In the genomic region with DNA sequence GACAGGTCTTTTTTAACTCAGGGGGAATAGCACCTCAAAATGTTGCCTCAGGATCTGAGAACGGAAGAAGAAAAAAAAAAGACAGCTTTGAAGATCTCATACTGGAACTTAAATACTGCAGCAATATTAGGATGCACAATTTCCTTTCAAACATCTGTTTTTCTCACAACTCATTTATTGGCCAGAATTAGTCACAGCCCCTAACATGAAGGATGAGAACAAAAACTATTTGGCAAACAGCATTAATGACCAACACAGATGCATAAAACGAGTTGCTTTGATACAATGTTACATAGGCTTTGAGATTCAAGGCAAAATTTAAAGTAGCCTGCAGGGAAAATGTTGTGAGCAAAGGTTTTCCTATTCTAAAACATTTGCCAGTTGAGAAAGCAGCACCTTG, we compare ENCODE assay signal across 14 cellular contexts. TPM values are rescaled to one million over a fixed set of nuclear protein-coding genes. Genes with fewer than 3 reads are reported as not detected.
DNase-seq lines count a peak whose midpoint lies in the region; ATAC-seq, FAIRE-seq and TF ChIP-seq lines count a peak whose summit lies in the region.
"Had no signal": no experiment of that assay in that cellular context is flagged by ENCODE, and none has a peak within 500 bp of the region (broad histone marks: within the 10 kb centered on the region; RNA-seq: fewer than 3 reads in every experiment).

No MANE protein-coding gene starts in this region.

- H3K4me3 Mint-ChIP-seq in H9 = no peak overlapping the region; a peak in 1 of 5 replicates
- no peak overlapping the region for H3K4me3 Mint-ChIP-seq in activated T-helper 2 cell treated with anti-CD3 and anti-CD28 coated beads, Interferon-gamma antibody, Interleukin-2, Interleukin-4, amounts not matched to agents 10 μg/mL and 5 μg/mL and 100 μg/mL, durations not matched to agents 14 hours and 24 hours and 36 hours (ENCODE audit: low read depth)
- H3K4me3 Mint-ChIP-seq: B cell, immature natural killer cell had no signal

- H3K56ac ChIP-seq in H9 (ENCODE audit: insufficient read length, low read depth, low read length) = no peak overlapping the region

- H3K36me3 ChIP-seq in keratinocyte (ENCODE audit: control insufficient read depth in 2 of 2, extremely low read depth in 1 of 2, insufficient read depth in 2 of 2, low read length in 2 of 2) = no peaks in the 10 kb centered on the region
- H3K36me3 ChIP-seq: vagina had no signal

- H2BK5ac ChIP-seq in H9 (ENCODE audit: insufficient read length, low read length) = no peak overlapping the region

- ATAC-seq in GM19467 (IDR thresholded peaks at IDR 0.05; ENCODE audit: unreplicated experiment) = no peak

- H3K23ac ChIP-seq in H9 (ENCODE audit: insufficient read length, low read depth, low read length) = no peak overlapping the region

- H4K20me1 ChIP-seq in H9 (ENCODE audit: control insufficient read depth, insufficient read depth, insufficient read length) (no peaks in the 10 kb centered on the region), keratinocyte (ENCODE audit: control insufficient read depth, extremely low read depth, insufficient read depth, low read length) (no peaks in the 10 kb centered on the region)

- peak; percentile 29 for FAIRE-seq in keratinocyte (lab: Jason Lieb, UNC)

- dilution Hi-C loops in keratinocyte (cut with MboI; ENCODE audit: extremely low pct_ligation_motif_present, low sequenced_read_pairs) = no loop called here

- H3K27me3 ChIP-seq in AG04450 (ENCODE audit: control insufficient read depth, insufficient read depth, low read length) (no peaks in the 10 kb centered on the region), H9 (ENCODE audit: insufficient read depth, low read length) (no peaks in the 10 kb centered on the region), keratinocyte (ENCODE audit: control insufficient read depth, extremely low read depth, insufficient read depth, low read length) (no peaks in the 10 kb centered on the region)
- H3K27me3 ChIP-seq: vagina had no signal

- POLR2A ChIA-PET in AG04450 (lab: Yijun Ruan, JAX) = interaction anchor here (1.3 kb wide), 1 partner anchor 10 kb away, joined by 3 read pairs; no protein-coding TSS in a partner anchor

- DNase-seq in AG04450 (ENCODE audit: low read depth, low spot score) (peak; percentile 18), H9 (no peak), cerebellar cortex (ENCODE audit: low spot score) (peak; percentile 30), keratinocyte (ENCODE audit: low read depth, low spot score) (no peak), occipital lobe (lab: John Stamatoyannopoulos, UW) (no peak)
- no peak for DNase-seq in stimulated activated CD4-positive, alpha-beta T cell treated with anti-CD3 and anti-CD28 coated beads, Interleukin-4, amount 100 ng/mL, for 1 hour
- DNase-seq in activated T-helper 2 cell treated with anti-CD3 and anti-CD28 coated beads, Interferon-gamma antibody, Interleukin-2, Interleukin-4, amounts not matched to agents 10 μg/mL and 5 μg/mL and 100 μg/mL, durations not matched to agents 14 hours and 24 hours and 36 hours (ENCODE audit: low spot score) = no peak
- DNase-seq: GDM1; immature natural killer cell; stimulated activated CD4-positive, alpha-beta T cell treated with anti-CD3 and anti-CD28 coated beads, Interleukin-15, amount 100 ng/mL, for 24 hours; T-helper 9 cell had no signal

- H3K4me1 ChIP-seq in H9 (ENCODE audit: insufficient read depth, low read length) = peaks cover 2% of the 10 kb centered on the region
- peaks cover 43% of the 10 kb centered on the region for H3K4me1 ChIP-seq in keratinocyte (ENCODE audit: control insufficient read depth, extremely low read depth, insufficient read depth, low read length)

- H3K4me3 ChIP-seq in AG04450 (ENCODE audit: low read depth, low read length) = no peak overlapping the region
- no peak overlapping the region for H3K4me3 ChIP-seq in keratinocyte (ENCODE audit: control insufficient read depth in 2 of 3, extremely low read depth in 1 of 3, insufficient read depth in 2 of 3, low read depth in 1 of 3, low read length in 3 of 3)
- H3K4me3 ChIP-seq: vagina had no signal

- H2BK12ac ChIP-seq in H9 (ENCODE audit: insufficient read length, low read depth, low read length) = no peak overlapping the region

- H3K9me3 ChIP-seq in AG04450 (ENCODE audit: control insufficient read depth, insufficient read depth, low read length) (peaks cover 3% of the 10 kb centered on the region; the same call in 1 of the 2 replicates), H9 (ENCODE audit: control insufficient read depth, low read depth, low read length) (no peaks in the 10 kb centered on the region), keratinocyte (ENCODE audit: control insufficient read depth, low read depth, low read length) (no peaks in the 10 kb centered on the region)
- H3K9me3 ChIP-seq: vagina had no signal

- H3K27ac Mint-ChIP-seq in H9 = peak overlapping the region in 2 of 3 experiments; percentile 79 to 91; a peak in 4 of 7 replicates
- H3K27ac Mint-ChIP-seq in activated T-helper 2 cell treated with anti-CD3 and anti-CD28 coated beads, Interferon-gamma antibody, Interleukin-2, Interleukin-4, amounts not matched to agents 10 μg/mL and 5 μg/mL and 100 μg/mL, durations not matched to agents 14 hours and 24 hours and 36 hours = no peak overlapping the region
- H3K27ac Mint-ChIP-seq: B cell, immature natural killer cell had no signal

- WGBS in H9 (ENCODE audit: extremely low coverage, insufficient read length, low lambda C conversion rate) = no CpG with 5 or more reads among the region's 2 CpGs

- intact Hi-C loops in activated T-helper 2 cell treated with anti-CD3 and anti-CD28 coated beads, Interferon-gamma antibody, Interleukin-2, Interleukin-4, amounts not matched to agents 10 μg/mL and 5 μg/mL and 100 μg/mL, durations not matched to agents 14 hours and 24 hours and 36 hours (cut with micrococcal nuclease) = no loop called here

- no peaks in the 10 kb centered on the region for H3K27me3 Mint-ChIP-seq in H9 (ENCODE audit: low read depth)
- no peaks in the 10 kb centered on the region for H3K27me3 Mint-ChIP-seq in activated T-helper 2 cell treated with anti-CD3 and anti-CD28 coated beads, Interferon-gamma antibody, Interleukin-2, Interleukin-4, amounts not matched to agents 10 μg/mL and 5 μg/mL and 100 μg/mL, durations not matched to agents 14 hours and 24 hours and 36 hours (ENCODE audit: low read depth)
- H3K27me3 Mint-ChIP-seq: B cell had no signal

- peaks cover 36 to 41% of the 10 kb centered on the region in 2 experiments for H3K4me1 Mint-ChIP-seq in H9
- peaks cover 13% of the 10 kb centered on the region for H3K4me1 Mint-ChIP-seq in activated T-helper 2 cell treated with anti-CD3 and anti-CD28 coated beads, Interferon-gamma antibody, Interleukin-2, Interleukin-4, amounts not matched to agents 10 μg/mL and 5 μg/mL and 100 μg/mL, durations not matched to agents 14 hours and 24 hours and 36 hours (ENCODE audit: low read depth)

- peaks cover 4 to 8% (median 5%) of the 10 kb centered on the region in 3 experiments; a peak in 3 of 7 replicates for H3K36me3 Mint-ChIP-seq in H9 (ENCODE audit: insufficient read depth in 1 of 3, low read depth in 3 of 3)
- H3K36me3 Mint-ChIP-seq in activated T-helper 2 cell treated with anti-CD3 and anti-CD28 coated beads, Interferon-gamma antibody, Interleukin-2, Interleukin-4, amounts not matched to agents 10 μg/mL and 5 μg/mL and 100 μg/mL, durations not matched to agents 14 hours and 24 hours and 36 hours (ENCODE audit: low read depth) = peaks cover 4% of the 10 kb centered on the region

- H3T11ph ChIP-seq in H9 (ENCODE audit: low read length) = no peak overlapping the region

- H4K91ac ChIP-seq in H9 (ENCODE audit: insufficient read length, low read depth, low read length) = no peak overlapping the region

- no peaks in the 10 kb centered on the region for H3K9me3 Mint-ChIP-seq in H9
- no peaks in the 10 kb centered on the region for H3K9me3 Mint-ChIP-seq in activated T-helper 2 cell treated with anti-CD3 and anti-CD28 coated beads, Interferon-gamma antibody, Interleukin-2, Interleukin-4, amounts not matched to agents 10 μg/mL and 5 μg/mL and 100 μg/mL, durations not matched to agents 14 hours and 24 hours and 36 hours
- H3K9me3 Mint-ChIP-seq: immature natural killer cell had no signal

- peaks cover 12% of the 10 kb centered on the region; the same call in 1 of the 2 replicates for H3K79me2 ChIP-seq in H9 (ENCODE audit: insufficient read depth, low read length)
- H3K79me2 ChIP-seq in keratinocyte (ENCODE audit: control insufficient read depth, insufficient read depth, low read length) = peaks cover 85% of the 10 kb centered on the region

- CTCF ChIA-PET in AG04450 (lab: Charles Lee) = no interaction called here

- peaks cover 5% of the 10 kb centered on the region for H3K9me1 ChIP-seq in keratinocyte (ENCODE audit: control insufficient read depth, extremely low read depth, insufficient read depth, low read length)

- TF ChIP-seq CTCF in AG04450 (IDR thresholded peaks at IDR 0.05; ENCODE audit: low read depth, low read length) (no peak), H9 (conservative IDR thresholded peaks at IDR 0.05) (no peak), keratinocyte (optimal IDR thresholded peaks at IDR 0.05 in 1 of 3, IDR thresholded peaks at IDR 0.05 in 1 of 3, conservative IDR thresholded peaks at IDR 0.05 in 1 of 3; ENCODE audit: extremely low read depth in 1 of 3, insufficient read depth in 2 of 3, low read length in 3 of 3) (no peak)

- H3K27ac ChIP-seq in AG04450 (ENCODE audit: low read depth, low read length) (no peak overlapping the region), H9 (ENCODE audit: insufficient read length, low read depth, low read length) (no peak overlapping the region), keratinocyte (ENCODE audit: control insufficient read depth, insufficient read depth, low read length) (peak overlapping the region; percentile 79)
- H3K27ac ChIP-seq: vagina had no signal

- no peak overlapping the region for H3K4ac ChIP-seq in H9 (ENCODE audit: low read depth, low read length)

- no peak overlapping the region for H2BK20ac ChIP-seq in H9 (ENCODE audit: low read depth, low read length, poor library complexity, severe bottlenecking)

- no peaks in the 10 kb centered on the region for H3K23me2 ChIP-seq in H9 (ENCODE audit: insufficient read length, low read depth, low read length, poor library complexity, severe bottlenecking)

- H3K9ac ChIP-seq in H9 (ENCODE audit: extremely low read depth, insufficient read length, low read length) = no peak overlapping the region
- H3K9ac ChIP-seq in keratinocyte (ENCODE audit: control insufficient read depth, extremely low read depth, insufficient read depth, low read length) = no peak overlapping the region

- peaks cover 11% of the 10 kb centered on the region for H3K79me1 ChIP-seq in H9 (ENCODE audit: insufficient read depth, low read depth, low read length, poor library complexity, severe bottlenecking)

- H2AK5ac ChIP-seq in H9 (ENCODE audit: insufficient read length, low read length) = no peak overlapping the region

- H2AFZ ChIP-seq in H9 (ENCODE audit: low read length) (no peak overlapping the region), keratinocyte (ENCODE audit: control insufficient read depth, low read length) (no peak overlapping the region)

- no peak overlapping the region for H2BK120ac ChIP-seq in H9 (ENCODE audit: low read depth, low read length, poor library complexity, severe bottlenecking)

- no peak overlapping the region for H3K14ac ChIP-seq in H9 (ENCODE audit: insufficient read depth, low read length)

- no peak overlapping the region for H3K4me2 ChIP-seq in H9 (ENCODE audit: insufficient read depth, insufficient read length, low read length)
- H3K4me2 ChIP-seq in keratinocyte (ENCODE audit: control insufficient read depth, extremely low read depth, insufficient read depth, low read depth, low read length) = peak overlapping the region; percentile 79

- H3K18ac ChIP-seq in H9 (ENCODE audit: insufficient read length, low read depth, low read length) = no peak overlapping the region

- no peak overlapping the region for H4K5ac ChIP-seq in H9 (ENCODE audit: insufficient read length, low read depth, low read length)

- no peak overlapping the region for H4K8ac ChIP-seq in H9 (replicated peaks; ENCODE audit: insufficient read length, low read depth, low read length)

- H2BK15ac ChIP-seq in H9 (ENCODE audit: low read depth, low read length) = no peak overlapping the region

RNA-seq across cellular contexts. Expression of gene JMJD1C, which starts 36.5 kb away (rescaled TPM):
- polyA plus RNA-seq in AG04450 (2011; rRNA removed) = 36.8 and 45.0 TPM in 2 replicates
- polyA minus RNA-seq in AG04450 (2011; rRNA and poly(A)+ RNA removed) = 55.3 and 87.4 TPM in 2 replicates
- 195 and 200 TPM in 2 replicates for total RNA-seq in H9 (2021)
- 24.9 to 38.2 TPM (median 26.6 TPM) in 3 replicates for polyA plus RNA-seq in keratinocyte
- polyA plus RNA-seq in keratinocyte (2011; ENCODE audit: low read depth) = 81.0 TPM
- 9.0 and 22.2 TPM in 2 replicates for polyA plus RNA-seq in keratinocyte (2011; cell fraction: cytosol; rRNA removed)
- 49.7 and 62.2 TPM in 2 replicates for polyA plus RNA-seq in keratinocyte (2011; cell fraction: nucleus; rRNA removed)
- 18.7 and 43.8 TPM in 2 replicates for polyA plus RNA-seq in keratinocyte (2012; ENCODE audit: low replicate concordance)
- polyA minus RNA-seq in keratinocyte = 19.1 to 117 TPM (median 79.7 TPM) in 3 replicates
- 17.8 TPM for polyA minus RNA-seq in keratinocyte (2011; cell fraction: cytosol; rRNA and poly(A)+ RNA removed)
- polyA minus RNA-seq in keratinocyte (2011; cell fraction: nucleus; rRNA and poly(A)+ RNA removed) = 94.4 and 166 TPM in 2 replicates
- total RNA-seq in occipital lobe = 355 TPM
- 33.8 and 35.2 TPM in 2 replicates for total RNA-seq in activated T-helper 2 cell treated with anti-CD3 and anti-CD28 coated beads, Interferon-gamma antibody, Interleukin-2, Interleukin-4, amounts not matched to agents 10 μg/mL and 5 μg/mL and 100 μg/mL, durations not matched to agents 14 hours and 24 hours and 36 hours

Comparison
In these comparisons a context has a peak if more than half of its experiments do, and no peak if none do; other contexts are left out.
1. DNase-seq: peak in AG04450 (single experiment) and cerebellar cortex (single experiment); none in H9 (single experiment), keratinocyte (single experiment), occipital lobe (single experiment), stimulated activated CD4-positive, alpha-beta T cell treated with anti-CD3 and anti-CD28 coated beads, Interleukin-4, amount 100 ng/mL, for 1 hour (single experiment) and activated T-helper 2 cell treated with anti-CD3 and anti-CD28 coated beads, Interferon-gamma antibody, Interleukin-2, Interleukin-4, amounts not matched to agents 10 μg/mL and 5 μg/mL and 100 μg/mL, durations not matched to agents 14 hours and 24 hours and 36 hours (single experiment).